21 cellular contexts compared by ENCODE assay signal in genomic region chr10:132102071-132102716, GRCh38. TPM values are rescaled to one million over a fixed set of nuclear protein-coding genes. Genes with fewer than 3 reads are reported as not detected.
DNase-seq lines count a peak whose midpoint lies in the region; ATAC-seq and TF ChIP-seq lines count a peak whose summit lies in the region.
"Had no signal": no experiment of that assay in that cellular context is flagged by ENCODE, and none has a peak within 500 bp of the region (broad histone marks: within the 10 kb centered on the region; RNA-seq: fewer than 3 reads in every experiment).

No MANE protein-coding gene starts in this region.

- no peak overlapping the region for H3K27ac Mint-ChIP-seq in endothelial cell (ENCODE audit: unreplicated experiment)
- H3K27ac Mint-ChIP-seq: activated CD8-positive, alpha-beta T cell treated with anti-CD3 and anti-CD28 coated beads for 36 hours; activated naive CD8-positive, alpha-beta T cell; effector memory CD8-positive, alpha-beta T cell; naive B cell had no signal

- no peaks in the 10 kb centered on the region for H3K36me3 Mint-ChIP-seq in endothelial cell (ENCODE audit: low read depth, unreplicated experiment)
- H3K36me3 Mint-ChIP-seq: activated naive CD8-positive, alpha-beta T cell; naive B cell had no signal

- no peaks in the 10 kb centered on the region for H3K4me1 Mint-ChIP-seq in endothelial cell (ENCODE audit: unreplicated experiment)
- H3K4me1 Mint-ChIP-seq: naive B cell had no signal

- no peaks in the 10 kb centered on the region for H3K9me3 ChIP-seq in BLaER1
- H3K9me3 ChIP-seq: vagina had no signal

- H3K27me3 Mint-ChIP-seq in endothelial cell (ENCODE audit: unreplicated experiment): peaks cover 5% of the 10 kb centered on the region

- DNase-seq in Daoy (ENCODE audit: low read depth) (peak; percentile 0), endothelial cell (ENCODE audit: low spot score) (peak; percentile 2), sciatic nerve (ENCODE audit: low spot score) (peak; percentile 49), NCI-H187 (lab: John Stamatoyannopoulos, UW) (no peak)
- DNase-seq: activated CD8-positive, alpha-beta T cell treated with anti-CD3 and anti-CD28 coated beads for 36 hours; COR-L47; effector memory CD8-positive, alpha-beta T cell; midbrain; naive B cell; NCI-H446; NCI-H774; SHP77 treated with DMSO at 0.1 percent for 48 hours; small intestine; stimulated activated naive CD4-positive, alpha-beta T cell treated with Interleukin-2 at 50 U/mL for 16 hours; T-helper 2 cell had no signal

- peaks cover 13% of the 10 kb centered on the region; the same call in 1 of the 2 replicates for H3K27me3 ChIP-seq in BLaER1
- H3K27me3 ChIP-seq: vagina had no signal

- no peak overlapping the region for H3K4me3 Mint-ChIP-seq in endothelial cell (ENCODE audit: unreplicated experiment)
- H3K4me3 Mint-ChIP-seq: activated CD8-positive, alpha-beta T cell treated with anti-CD3 and anti-CD28 coated beads for 36 hours; activated naive CD8-positive, alpha-beta T cell; effector memory CD8-positive, alpha-beta T cell had no signal

- no peaks in the 10 kb centered on the region for H3K9me3 Mint-ChIP-seq in endothelial cell (ENCODE audit: unreplicated experiment)
- H3K9me3 Mint-ChIP-seq: activated CD8-positive, alpha-beta T cell treated with anti-CD3 and anti-CD28 coated beads for 36 hours; effector memory CD8-positive, alpha-beta T cell; naive B cell had no signal

- no peak for TF ChIP-seq CTCF in endothelial cell (IDR thresholded peaks at IDR 0.05; ENCODE audit: unreplicated experiment)

- H3K36me3 ChIP-seq in BLaER1: no peaks in the 10 kb centered on the region
- H3K36me3 ChIP-seq: vagina had no signal

- no peak overlapping the region for H3K9ac ChIP-seq in BLaER1

- ATAC-seq in sciatic nerve (no peak), HG02571 (IDR thresholded peaks at IDR 0.05; ENCODE audit: unreplicated experiment) (no peak), HG03045 (IDR thresholded peaks at IDR 0.05; ENCODE audit: unreplicated experiment) (no peak)
- ATAC-seq: activated CD8-positive, alpha-beta T cell treated with anti-CD3 and anti-CD28 coated beads for 36 hours; effector memory CD8-positive, alpha-beta T cell had no signal

- H3K4me2 ChIP-seq in BLaER1: peak overlapping the region; percentile 89

- H3K4me3 ChIP-seq in BLaER1: no peak overlapping the region
- H3K4me3 ChIP-seq: vagina had no signal

- peaks cover 97% of the 10 kb centered on the region for H3K4me1 ChIP-seq in BLaER1
- H3K4me1 ChIP-seq: vagina had no signal

- H3K27ac ChIP-seq in BLaER1: no peak overlapping the region
- H3K27ac ChIP-seq: vagina had no signal

- peaks cover 5% of the 10 kb centered on the region; the same call in 1 of the 2 replicates for H4K20me1 ChIP-seq in BLaER1

- intact Hi-C loops in sciatic nerve (cut with DNase I): no loop called here

RNA-seq across cellular contexts. Expression of gene JAKMIP3, which starts 36.4 kb away (rescaled TPM):
- 0.24 and 0.51 TPM in 2 replicates for total RNA-seq in Daoy (2014; rRNA removed; shearing (Covaris generic))
- total RNA-seq in endothelial cell (ENCODE audit: unreplicated experiment) (0.05 TPM), sciatic nerve (1.1 TPM)
- total RNA-seq: bronchial epithelial cell had no signal

Comparison
In these comparisons a context has a peak if more than half of its experiments do, and no peak if none do; other contexts are left out.
1. DNase-seq: peak in Daoy (single experiment), endothelial cell (single experiment) and sciatic nerve (single experiment); none in NCI-H187 (0 of 2).